Comparison of ENCODE assay signal across 1 cellular context in genomic region chr4:169611157-169611556, GRCh38.
TF ChIP-seq lines count a peak whose summit lies in the region.

No MANE protein-coding gene starts in this region.

TF ChIP-seq in A549, 52 proteins besides CTCF, POLR2A, EP300 and RAD21:
- TF ChIP-seq REST (IDR thresholded peaks at IDR 0.05): no peak
